Comparison of ENCODE assay signal across 28 cellular contexts in the genomic region with DNA sequence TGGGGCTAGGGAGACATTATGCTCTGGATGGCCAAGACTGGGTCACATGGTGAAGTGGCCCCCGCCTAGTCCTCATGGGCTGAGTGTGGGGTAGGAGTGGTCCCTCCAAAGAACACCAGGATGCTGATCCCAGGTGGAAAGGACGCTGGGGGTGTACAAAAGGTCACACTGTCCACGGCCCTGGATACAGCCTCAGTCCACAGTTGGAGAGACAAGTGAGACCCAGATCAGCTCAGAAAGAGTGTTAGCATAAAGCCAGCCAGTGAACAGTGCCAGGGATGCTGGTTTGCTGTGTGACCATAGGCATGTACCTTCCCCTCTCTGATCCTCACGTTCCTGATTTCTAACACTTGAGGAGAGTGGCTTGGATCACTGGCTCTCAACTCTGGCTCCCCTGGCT. TPM values are rescaled to one million over a fixed set of nuclear protein-coding genes. Genes with fewer than 3 reads are reported as not detected.
"Had no signal": no experiment of that assay in that cellular context is flagged by ENCODE, and none has a peak within 500 bp of the region (broad histone marks: within the 10 kb centered on the region; RNA-seq: fewer than 3 reads in every experiment).

No MANE protein-coding gene starts in this region.

- H3K36me3 ChIP-seq: cardiac muscle cell, WERI-Rb-1 had no signal

- H3K27me3 ChIP-seq: ascending aorta, breast epithelium, cardiac muscle cell, esophagus squamous epithelium, gastroesophageal sphincter had no signal

- ATAC-seq: activated CD4-positive, CD25-positive, alpha-beta regulatory T cell treated with anti-CD3 and anti-CD28 coated beads, Interleukin-2, amount 50 U/mL, for 24 hours; activated CD8-positive, alpha-beta T cell treated with anti-CD3 and anti-CD28 coated beads, Interleukin-2, amount 10 ng/mL, durations not matched to agents 7 days and 5 days; activated naive CD4-positive, alpha-beta T cell treated with anti-CD3 and anti-CD28 coated beads, Interleukin-2, amount 50 U/mL, for 72 hours; activated T-cell treated with anti-CD3 and anti-CD28 coated beads, Interleukin-2, amount 50 U/mL, for 72 hours; gastroesophageal sphincter; heart right ventricle; T-helper 17 cell had no signal

- H3K27ac ChIP-seq: ascending aorta, breast epithelium, cardiac muscle cell, coronary artery, dorsolateral prefrontal cortex, esophagus squamous epithelium, gastroesophageal sphincter, heart right ventricle, WERI-Rb-1 had no signal

- H3K4me3 ChIP-seq: ascending aorta, breast epithelium, cardiac muscle cell, coronary artery, dorsolateral prefrontal cortex, esophagus squamous epithelium, gastroesophageal sphincter, heart right ventricle had no signal

- H3K9me3 ChIP-seq: ascending aorta, breast epithelium, esophagus squamous epithelium, gastroesophageal sphincter, heart right ventricle had no signal

- H3K4me1 ChIP-seq: ascending aorta, breast epithelium, esophagus squamous epithelium, gastroesophageal sphincter, heart right ventricle had no signal

- DNase-seq: activated B cell treated with CpG ODN at 0.5 μM for 24 hours; activated CD4-positive, alpha-beta memory T cell treated with anti-CD3 and anti-CD28 coated beads for 36 hours; activated CD4-positive, alpha-beta T cell treated with anti-CD3 and anti-CD28 coated beads, Interleukin-2, amount 10 ng/mL, durations not matched to agents 24 days and 14 days; activated CD8-positive, alpha-beta T cell treated with anti-CD3 and anti-CD28 coated beads, Interleukin-2, amount 10 ng/mL, durations not matched to agents 7 days and 5 days; activated gamma-delta T cell; activated naive CD4-positive, alpha-beta T cell; activated naive CD4-positive, alpha-beta T cell treated with anti-CD3 and anti-CD28 coated beads, Interleukin-2, amount 10 ng/mL, durations not matched to agents 7 days and 5 days; activated naive CD8-positive, alpha-beta T cell treated with anti-CD3 and anti-CD28 coated beads, Interleukin-2, amount 10 ng/mL, durations not matched to agents 7 days and 5 days; activated T-cell treated with anti-CD3 and anti-CD28 coated beads for 4 hours; activated T-cell treated with anti-CD3 and anti-CD28 coated beads, Interleukin-2, amount 50 U/mL, for 24 hours; activated T-cell treated with anti-CD3 and anti-CD28 coated beads, Interleukin-2, amount 50 U/mL, for 72 hours; dorsolateral prefrontal cortex; effector memory CD4-positive, alpha-beta T cell; erythroblast; esophagus squamous epithelium; foreskin melanocyte; heart right ventricle; T-helper 1 cell; T-helper 17 cell; T1000; WERI-Rb-1 had no signal

RNA-seq across cellular contexts. Expression of a gene that starts 13.4 kb away (rescaled TPM):
- total RNA-seq: cardiac muscle cell had no signal
- polyA plus RNA-seq: cardiac muscle cell had no signal

RNA-seq across cellular contexts. Expression of a gene that starts 26.6 kb away (rescaled TPM):
- polyA plus RNA-seq: cardiac muscle cell had no signal

RNA-seq across cellular contexts. Expression of a gene that starts 58.2 kb away (rescaled TPM):
- total RNA-seq: cardiac muscle cell had no signal
- polyA plus RNA-seq: cardiac muscle cell had no signal
